21 cellular contexts compared by ENCODE assay signal in the genomic region with DNA sequence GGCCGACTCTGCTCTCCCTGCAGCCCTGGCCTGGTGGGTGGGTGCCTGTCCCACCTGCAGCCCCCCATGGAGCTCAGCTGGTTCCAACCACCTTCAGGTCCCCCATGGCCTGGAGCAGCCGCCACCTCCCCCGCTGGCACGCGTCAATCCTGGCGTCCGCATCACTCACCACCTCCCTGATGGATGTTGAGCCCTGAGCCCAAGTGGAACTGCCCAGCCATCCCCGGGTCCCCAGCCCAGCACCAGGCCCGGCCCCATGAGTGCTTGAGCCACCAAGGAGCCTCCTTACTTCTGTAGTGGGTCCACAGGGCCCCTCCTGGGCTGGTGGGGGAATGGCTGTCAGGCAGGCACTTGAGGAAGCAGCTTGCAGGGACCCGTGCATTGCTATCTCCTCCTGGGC.
"Had no signal": no experiment of that assay in that cellular context is flagged by ENCODE, and none has a peak within 500 bp of the region (broad histone marks: within the 10 kb centered on the region; RNA-seq: fewer than 3 reads in every experiment).

No MANE protein-coding gene starts in this region.

- H3K36me3 ChIP-seq: colonic mucosa, esophagus squamous epithelium, neutrophil, suprapubic skin had no signal

- H3K9ac ChIP-seq: parathyroid adenoma had no signal

- H3K27ac ChIP-seq: colonic mucosa, epithelial cell of prostate, esophagus squamous epithelium, left lung, neutrophil, parathyroid adenoma, psoas muscle, spleen, suprapubic skin, tibial artery had no signal

- ATAC-seq: activated CD4-positive, CD25-positive, alpha-beta regulatory T cell treated with anti-CD3 and anti-CD28 coated beads, Interleukin-2, amount 50 U/mL, for 24 hours; left lung; psoas muscle had no signal

- H3K9me3 ChIP-seq: colonic mucosa, esophagus squamous epithelium, left lung, mucosa of descending colon, neutrophil, psoas muscle, spleen, suprapubic skin, tibial artery had no signal

- H3K27me3 ChIP-seq: colonic mucosa, esophagus squamous epithelium, left lung, neutrophil, spleen, suprapubic skin, tibial artery had no signal

- H3K4me3 ChIP-seq: colonic mucosa, esophagus squamous epithelium, left lung, lung, mucosa of descending colon, psoas muscle, spleen, suprapubic skin, tibial artery had no signal

- DNase-seq: activated CD4-positive, alpha-beta memory T cell treated with anti-CD3 and anti-CD28 coated beads for 36 hours; activated CD4-positive, alpha-beta T cell treated with anti-CD3 and anti-CD28 coated beads for 48 hours; activated CD8-positive, alpha-beta memory T cell treated with anti-CD3 and anti-CD28 coated beads, Interleukin-2, amount 50 U/mL, for 4 hours; activated gamma-delta T cell; activated T-cell treated with anti-CD3 and anti-CD28 coated beads, Interleukin-2, amount 50 U/mL, for 24 hours; colonic mucosa; effector CD8-positive, alpha-beta T cell; esophagus squamous epithelium; foreskin melanocyte; mucosa of descending colon; spleen; stimulated activated naive CD4-positive, alpha-beta T cell had no signal

- H2AFZ ChIP-seq: parathyroid adenoma had no signal

- H3K4me1 ChIP-seq: colonic mucosa, parathyroid adenoma, psoas muscle had no signal
